ENCODE assay signal across 1 cellular context in genomic region chr7:99324559-99324958, GRCh38.
TF ChIP-seq lines count a peak whose summit lies in the region.

No MANE protein-coding gene starts in this region.

TF ChIP-seq in HepG2, 621 proteins besides CTCF, POLR2A, EP300 and RAD21:
- TF ChIP-seq CHD4 (IDR thresholded peaks at IDR 0.05; ENCODE audit: borderline replicate concordance, low read length) (no peak), ZFP36L1 (CRISPR knock-in tag; IDR thresholded peaks at IDR 0.05) (no peak), SIN3A (IDR thresholded peaks at IDR 0.05; ENCODE audit: borderline replicate concordance, low read depth, low read length) (no peak)
- TF ChIP-seq, protein P1, sequence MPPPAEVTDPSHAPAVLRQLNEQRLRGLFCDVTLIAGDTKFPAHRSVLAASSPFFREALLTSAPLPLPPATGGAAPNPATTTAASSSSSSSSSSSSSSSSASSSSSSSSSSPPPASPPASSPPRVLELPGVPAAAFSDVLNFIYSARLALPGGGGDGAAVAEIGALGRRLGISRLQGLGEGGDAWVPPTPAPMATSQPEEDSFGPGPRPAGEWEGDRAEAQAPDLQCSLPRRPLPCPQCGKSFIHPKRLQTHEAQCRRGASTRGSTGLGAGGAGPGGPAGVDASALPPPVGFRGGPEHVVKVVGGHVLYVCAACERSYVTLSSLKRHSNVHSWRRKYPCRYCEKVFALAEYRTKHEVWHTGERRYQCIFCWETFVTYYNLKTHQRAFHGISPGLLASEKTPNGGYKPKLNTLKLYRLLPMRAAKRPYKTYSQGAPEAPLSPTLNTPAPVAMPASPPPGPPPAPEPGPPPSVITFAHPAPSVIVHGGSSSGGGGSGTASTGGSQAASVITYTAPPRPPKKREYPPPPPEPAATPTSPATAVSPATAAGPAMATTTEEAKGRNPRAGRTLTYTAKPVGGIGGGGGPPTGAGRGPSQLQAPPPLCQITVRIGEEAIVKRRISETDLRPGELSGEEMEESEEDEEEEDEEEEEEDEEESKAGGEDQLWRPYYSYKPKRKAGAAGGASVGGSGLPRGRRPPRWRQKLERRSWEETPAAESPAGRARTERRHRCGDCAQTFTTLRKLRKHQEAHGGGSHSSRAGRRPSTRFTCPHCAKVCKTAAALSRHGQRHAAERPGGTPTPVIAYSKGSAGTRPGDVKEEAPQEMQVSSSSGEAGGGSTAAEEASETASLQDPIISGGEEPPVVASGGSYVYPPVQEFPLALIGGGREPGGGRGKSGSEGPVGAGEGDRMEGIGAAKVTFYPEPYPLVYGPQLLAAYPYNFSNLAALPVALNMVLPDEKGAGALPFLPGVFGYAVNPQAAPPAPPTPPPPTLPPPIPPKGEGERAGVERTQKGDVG (CRISPR knock-in tag; IDR thresholded peaks at IDR 0.05; ENCODE audit: borderline replicate concordance) = no peak
